In genomic region chr13:30422056-30422914, GRCh38 we compare ENCODE assay signal across 8 cellular contexts. TPM values are rescaled to one million over a fixed set of nuclear protein-coding genes. Genes with fewer than 3 reads are reported as not detected.
A peak's percentile ranks its signal among the peaks of the same experiment; 100 is the strongest.
DNase-seq lines count a peak whose midpoint lies in the region; ATAC-seq and TF ChIP-seq lines count a peak whose summit lies in the region.

TSS of gene UBE2L5 (plus strand) at chr13:30422493. CDS start at chr13:30427991, 5,498 bp downstream.

- H3K9ac ChIP-seq in trophoblast cell (ENCODE audit: low read length) = no peak within 1 kb of the TSS

- H3K27me3 ChIP-seq in heart right ventricle (no peaks in the 10 kb centered on the region), trophoblast cell (ENCODE audit: insufficient read depth, low read length) (no peaks in the 10 kb centered on the region), transverse colon (no peaks in the 10 kb centered on the region)

- in situ Hi-C loops in transverse colon (cut with MboI; ENCODE audit: low pct_ligation_motif_present in 1 of 4, low pct_unique_long_range_greater_than_20kb in 1 of 4, low sequenced_read_pairs in 3 of 4) = no loop called here

- H4K8ac ChIP-seq in trophoblast cell (ENCODE audit: low read depth, low read length) = peak within 1 kb of the TSS; percentile 61

- CTCF ChIA-PET in Calu3 (lab: Charles Lee) = interaction anchor here (0.7 kb wide), 1 partner anchor 81 kb away, joined by 3 read pairs; no protein-coding TSS in a partner anchor

- H3K14ac ChIP-seq in trophoblast cell (ENCODE audit: low read length) = peak within 1 kb of the TSS; percentile 73

- peak within 1 kb of the TSS; percentile 95 for H3K4me2 ChIP-seq in trophoblast cell (ENCODE audit: low read length)

- H3K27ac Mint-ChIP-seq in Calu3 (ENCODE audit: unreplicated experiment) = peak within 1 kb of the TSS; percentile 25

- peak; percentile 66 for TF ChIP-seq POLR2A in transverse colon (IDR thresholded peaks at IDR 0.05)

- H3K79me2 ChIP-seq in trophoblast cell (ENCODE audit: control insufficient read depth, insufficient read depth, low read length, poor library complexity) = no peaks in the 10 kb centered on the region

- H2AK5ac ChIP-seq in trophoblast cell (ENCODE audit: low read length) = no peak within 1 kb of the TSS

- TF ChIP-seq CTCF in Calu3 (IDR thresholded peaks at IDR 0.05; ENCODE audit: unreplicated experiment) = no peak
- no peak for TF ChIP-seq CTCF in heart right ventricle (IDR thresholded peaks at IDR 0.05)
- TF ChIP-seq CTCF in transverse colon (IDR thresholded peaks at IDR 0.05) = no peak

- no peak for TF ChIP-seq EP300 in transverse colon (IDR thresholded peaks at IDR 0.05; ENCODE audit: low read depth)

- H4K12ac ChIP-seq in trophoblast cell (ENCODE audit: low read depth, low read length) = no peak within 1 kb of the TSS

- 0 to 1% (median 0%) methylated on average over 36 to 56 of the region's 57 CpGs for WGBS in adipose tissue, 3 donors
- 1 to 2% methylated on average over 38 to 57 of the region's 57 CpGs for WGBS in heart right ventricle, 2 donors
- WGBS in trophoblast cell (ENCODE audit: extremely low coverage, insufficient coverage, insufficient read length) = no CpG with 5 or more reads among the region's 57 CpGs
- WGBS in transverse colon (ENCODE audit: low coverage in 1 of 2), 2 donors = 0 to 1% methylated on average over 5 to 48 of the region's 57 CpGs

- H3K4me1 ChIP-seq in heart right ventricle = peaks cover 0 to 20% (median 9%) of the 10 kb centered on the region in 9 donors
- peaks cover 8% of the 10 kb centered on the region in 2 experiments for H3K4me1 ChIP-seq in trophoblast cell (ENCODE audit: control insufficient read depth in 1 of 2, insufficient read depth in 2 of 2, low read length in 2 of 2)
- H3K4me1 ChIP-seq in transverse colon = peaks cover 9 to 20% (median 9%) of the 10 kb centered on the region in 4 donors

- H3K27ac ChIP-seq in adipose tissue (ENCODE audit: low read depth, low read length) (peak within 1 kb of the TSS; percentile 85), heart right ventricle (peak within 1 kb of the TSS; percentile 85 to 98 (median 93)), trophoblast cell (ENCODE audit: low read depth, low read length) (peak within 1 kb of the TSS; percentile 44), transverse colon (peak within 1 kb of the TSS; percentile 91 to 98 (median 94))

- no peaks in the 10 kb centered on the region for H3K27me3 Mint-ChIP-seq in Calu3 (ENCODE audit: unreplicated experiment)

- H3K9me3 Mint-ChIP-seq in Calu3 (ENCODE audit: low read depth, unreplicated experiment) = no peaks in the 10 kb centered on the region

- ATAC-seq in GM19467 (IDR thresholded peaks at IDR 0.05; ENCODE audit: unreplicated experiment) (peak; percentile 56), SK-N-SH treated with all-trans-retinoic acid at 6 μM for 48 hours (peak; percentile 93), heart right ventricle (peak; percentile 90 to 97 (median 93))

- H2BK12ac ChIP-seq in trophoblast cell (ENCODE audit: low read length) = peak within 1 kb of the TSS; percentile 60

- no peak within 1 kb of the TSS for H3K23ac ChIP-seq in trophoblast cell (ENCODE audit: low read length)

- peaks cover 13% of the 10 kb centered on the region for H3K36me3 Mint-ChIP-seq in Calu3 (ENCODE audit: insufficient read depth, unreplicated experiment)

- H2BK120ac ChIP-seq in trophoblast cell (ENCODE audit: insufficient read depth, low read length, poor library complexity) = peak within 1 kb of the TSS; percentile 68

- no peak within 1 kb of the TSS for H2AFZ ChIP-seq in trophoblast cell (ENCODE audit: insufficient read depth, low read length, poor library complexity)

- intact Hi-C loops in Calu3 (cut with micrococcal nuclease; ENCODE audit: unreplicated experiment) (no loop called here), heart right ventricle (cut with DNase I) (loop anchor here in 5 of 10 donors (1.0 to 5.0 kb wide), 7 partner anchors 13 to 195 kb away; partner anchors contain the start of genes HMGB1 (in 1 of the 5) and USPL1 (in 1 of the 5)), transverse colon (cut with DNase I; ENCODE audit: low total_unique reads) (loop anchor here (1.0 kb wide), 1 partner anchor 23 kb away; no protein-coding TSS in a partner anchor)

- peak within 1 kb of the TSS; percentile 73 for H3K4me3 Mint-ChIP-seq in Calu3 (ENCODE audit: low read depth, unreplicated experiment)

- no peaks in the 10 kb centered on the region for H3K79me1 ChIP-seq in trophoblast cell (ENCODE audit: low read length)

- H4K91ac ChIP-seq in trophoblast cell (ENCODE audit: low read depth, low read length) = peak within 1 kb of the TSS; percentile 65

- DNase-seq in Calu3 = peak; percentile 73
- DNase-seq in HuH-7 (ENCODE audit: low spot score) = peak; percentile 37
- DNase-seq in heart right ventricle = peak; percentile 73 to 84
- peak; percentile 71 to 77 for DNase-seq in trophoblast cell
- DNase-seq in transverse colon = peak; percentile 79

- H3K4me3 ChIP-seq in heart right ventricle = peak within 1 kb of the TSS; percentile 26 to 80 (median 66)
- H3K4me3 ChIP-seq in trophoblast cell (ENCODE audit: low read depth, low read length) = peak within 1 kb of the TSS; percentile 74
- H3K4me3 ChIP-seq in transverse colon = peak within 1 kb of the TSS; percentile 43 to 66 (median 54)

- H3K4ac ChIP-seq in trophoblast cell (ENCODE audit: low read depth, low read length) = no peak within 1 kb of the TSS

- H3K18ac ChIP-seq in trophoblast cell (ENCODE audit: low read length) = peak within 1 kb of the TSS; percentile 71

- TSS peak; percentile 48 for BruUV-seq in Calu3 (replicated peaks; lab: Mats Ljungman, UMichigan)

- H2BK5ac ChIP-seq in trophoblast cell (ENCODE audit: low read depth, low read length, poor library complexity) = peak within 1 kb of the TSS; percentile 19

- H3K36me3 ChIP-seq in heart right ventricle (no peaks in the 10 kb centered on the region), trophoblast cell (ENCODE audit: control insufficient read depth in 1 of 2, insufficient read depth in 2 of 2, low read length in 2 of 2) (no peaks in the 10 kb centered on the region), transverse colon (no peaks in the 10 kb centered on the region)

- no peaks in the 10 kb centered on the region for H3K9me3 ChIP-seq in heart right ventricle
- H3K9me3 ChIP-seq in trophoblast cell (ENCODE audit: insufficient read depth, low read depth, low read length) = peaks cover 2% of the 10 kb centered on the region
- no peaks in the 10 kb centered on the region for H3K9me3 ChIP-seq in transverse colon

- peaks cover 9% of the 10 kb centered on the region for H3K4me1 Mint-ChIP-seq in Calu3 (ENCODE audit: low read depth, unreplicated experiment)

TF ChIP-seq in SK-N-SH treated with all-trans-retinoic acid at 6 μM for 48 hours, 23 proteins besides CTCF, POLR2A, EP300 and RAD21:
- TF ChIP-seq OSR1 (CRISPR knock-in tag; IDR thresholded peaks at IDR 0.05) (no peak), ZFP3 (CRISPR knock-in tag; IDR thresholded peaks at IDR 0.05) (no peak)

RNA-seq across cellular contexts. Expression of gene UBE2L5, which starts in this region (rescaled TPM):
- total RNA-seq in Calu3 (2022) (not detected in 2 replicates), heart right ventricle (under 1 TPM in 1 of 10 donors, not detected in 9; 0.42 TPM), transverse colon (not detected)
- polyA plus RNA-seq in adipose tissue (under 1 TPM in 2 of 3 donors, not detected in 1; 0.02 to 0.12 TPM), heart right ventricle (under 1 TPM in 1 of 2 donors, not detected in 1; 0.04 TPM)
- 0.05 TPM in 1 of 2 replicates, not detected in the other for polyA plus RNA-seq in trophoblast cell (2013)

Comparison
In these comparisons a context has a peak if more than half of its experiments do, and no peak if none do; other contexts are left out.
1. Peak in every context shown above with its lines: DNase-seq, ATAC-seq, H3K4me3 ChIP-seq and H3K27ac ChIP-seq.
2. Peak in DNase-seq in Calu3; RNA of the gene not detected or under 1 TPM.
3. Peak in DNase-seq, ATAC-seq, H3K4me3 ChIP-seq and H3K27ac ChIP-seq in heart right ventricle; RNA of the gene not detected or under 1 TPM.
4. Peak in DNase-seq, H3K4me3 ChIP-seq and H3K27ac ChIP-seq in transverse colon; RNA of the gene not detected or under 1 TPM.
5. H3K27ac ChIP-seq: peak in every context shown above with its lines; median percentile 94 in transverse colon; 93 in heart right ventricle; 85 in adipose tissue; 44 in trophoblast cell.